In the genomic region with DNA sequence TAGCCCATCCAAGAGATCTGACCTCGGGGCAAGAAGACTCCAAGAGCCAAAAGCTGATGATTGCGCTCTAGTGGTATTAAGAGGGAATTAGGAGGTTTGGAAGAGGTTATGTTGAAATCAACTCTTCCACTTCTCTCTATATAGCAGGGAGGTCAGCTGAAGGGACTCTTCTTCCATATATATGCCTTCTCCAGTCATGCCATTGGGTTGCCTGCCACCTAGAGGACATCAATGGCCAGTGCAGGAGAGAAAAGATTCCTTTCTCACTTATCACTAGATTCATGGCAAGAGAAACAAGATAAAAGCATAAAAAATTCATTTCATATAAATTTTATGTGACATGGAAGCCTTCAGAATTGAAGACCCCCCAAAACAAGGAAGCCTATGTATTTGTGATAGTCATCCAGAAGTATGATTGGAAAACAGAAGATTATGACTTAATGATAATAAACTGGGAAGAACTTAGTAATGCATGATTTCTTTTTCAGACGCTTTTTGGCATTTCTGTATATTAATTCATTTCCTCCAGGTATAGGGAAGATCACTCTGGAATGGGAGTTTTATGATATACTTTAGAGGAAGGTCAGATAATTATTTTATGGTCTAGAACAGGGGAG, we compare ENCODE assay signal across 1 cellular context.
TF ChIP-seq lines count a peak whose summit lies in the region.

No MANE protein-coding gene starts in this region.

TF ChIP-seq in HCT116, 20 proteins besides CTCF, POLR2A, EP300 and RAD21 (continued from another document):
- TF ChIP-seq, protein P1, sequence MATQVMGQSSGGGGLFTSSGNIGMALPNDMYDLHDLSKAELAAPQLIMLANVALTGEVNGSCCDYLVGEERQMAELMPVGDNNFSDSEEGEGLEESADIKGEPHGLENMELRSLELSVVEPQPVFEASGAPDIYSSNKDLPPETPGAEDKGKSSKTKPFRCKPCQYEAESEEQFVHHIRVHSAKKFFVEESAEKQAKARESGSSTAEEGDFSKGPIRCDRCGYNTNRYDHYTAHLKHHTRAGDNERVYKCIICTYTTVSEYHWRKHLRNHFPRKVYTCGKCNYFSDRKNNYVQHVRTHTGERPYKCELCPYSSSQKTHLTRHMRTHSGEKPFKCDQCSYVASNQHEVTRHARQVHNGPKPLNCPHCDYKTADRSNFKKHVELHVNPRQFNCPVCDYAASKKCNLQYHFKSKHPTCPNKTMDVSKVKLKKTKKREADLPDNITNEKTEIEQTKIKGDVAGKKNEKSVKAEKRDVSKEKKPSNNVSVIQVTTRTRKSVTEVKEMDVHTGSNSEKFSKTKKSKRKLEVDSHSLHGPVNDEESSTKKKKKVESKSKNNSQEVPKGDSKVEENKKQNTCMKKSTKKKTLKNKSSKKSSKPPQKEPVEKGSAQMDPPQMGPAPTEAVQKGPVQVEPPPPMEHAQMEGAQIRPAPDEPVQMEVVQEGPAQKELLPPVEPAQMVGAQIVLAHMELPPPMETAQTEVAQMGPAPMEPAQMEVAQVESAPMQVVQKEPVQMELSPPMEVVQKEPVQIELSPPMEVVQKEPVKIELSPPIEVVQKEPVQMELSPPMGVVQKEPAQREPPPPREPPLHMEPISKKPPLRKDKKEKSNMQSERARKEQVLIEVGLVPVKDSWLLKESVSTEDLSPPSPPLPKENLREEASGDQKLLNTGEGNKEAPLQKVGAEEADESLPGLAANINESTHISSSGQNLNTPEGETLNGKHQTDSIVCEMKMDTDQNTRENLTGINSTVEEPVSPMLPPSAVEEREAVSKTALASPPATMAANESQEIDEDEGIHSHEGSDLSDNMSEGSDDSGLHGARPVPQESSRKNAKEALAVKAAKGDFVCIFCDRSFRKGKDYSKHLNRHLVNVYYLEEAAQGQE (IDR thresholded peaks at IDR 0.05; ENCODE audit: low read depth): no peak
- no peak for TF ChIP-seq YY1 (IDR thresholded peaks at IDR 0.05; ENCODE audit: extremely low read depth, insufficient replicate concordance, low read depth, low read length)
- TF ChIP-seq SP1 (IDR thresholded peaks at IDR 0.05; ENCODE audit: low read depth): no peak
- TF ChIP-seq SIN3A (IDR thresholded peaks at IDR 0.05; ENCODE audit: low read depth): no peak
TF ChIP-seq in HCT116: peak in this region for 0.
